18 cellular contexts compared by ENCODE assay signal in genomic region chr22:37226087-37226486, GRCh38. TPM values are rescaled to one million over a fixed set of nuclear protein-coding genes. Genes with fewer than 3 reads are reported as not detected.
A peak's percentile ranks its signal among the peaks of the same experiment; 100 is the strongest.
DNase-seq lines count a peak whose midpoint lies in the region; ATAC-seq, FAIRE-seq and TF ChIP-seq lines count a peak whose summit lies in the region.
"Had no signal": no experiment of that assay in that cellular context is flagged by ENCODE, and none has a peak within 500 bp of the region (broad histone marks: within the 10 kb centered on the region; RNA-seq: fewer than 3 reads in every experiment).

No MANE protein-coding gene starts in this region.

- CTCF ChIA-PET in activated CD8-positive, alpha-beta memory T cell treated with anti-CD3 and anti-CD28 coated beads, Interleukin-2, amount 10 ng/mL, durations not matched to agents 7 days and 5 days (lab: Charles Lee), result interaction anchor here (0.9 to 2.1 kb wide), 10 partner anchors 12 to 180 kb away, joined by 3 to 15 read pairs (median 4); partner anchors contain the start of gene RAC2

- 73 to 95% (median 90%) methylated on average over 3 to 4 of the region's 4 CpGs for WGBS in stomach, 5 donors

- peaks cover 0 to 27% (median 0%) of the 10 kb centered on the region in 3 donors for H3K27me3 ChIP-seq in stomach
- H3K27me3 ChIP-seq: neural progenitor cell, Peyer's patch had no signal

- TF ChIP-seq POLR2A in GM12891 (IDR thresholded peaks at IDR 0.05; ENCODE audit: low read depth, low read length) (no peak), GM18505 (IDR thresholded peaks at IDR 0.05; ENCODE audit: borderline replicate concordance, extremely low read depth, insufficient read depth, insufficient read length) (no peak), stomach (IDR thresholded peaks at IDR 0.05) (no peak)

- H3K9me3 ChIP-seq in stomach, result no peaks in the 10 kb centered on the region
- H3K9me3 ChIP-seq: gastroesophageal sphincter, Peyer's patch had no signal

- peaks cover 83% of the 10 kb centered on the region for H3K36me3 Mint-ChIP-seq in activated CD8-positive, alpha-beta memory T cell treated with anti-CD3 and anti-CD28 coated beads, Interleukin-2, amount 10 ng/mL, durations not matched to agents 7 days and 5 days
- peaks cover 79% of the 10 kb centered on the region for H3K36me3 Mint-ChIP-seq in activated T-helper 1 cell treated with anti-CD3 and anti-CD28 coated beads, Interleukin-12 subunit alpha, Interleukin-12 subunit beta, Interleukin-2, Interleukin-4 antibody, amounts not matched to agents 30 ng/mL and 10 ng/mL and 1 ng/mL, durations not matched to agents 14 hours and 24 hours and 36 hours (ENCODE audit: low read depth)
- H3K36me3 Mint-ChIP-seq in natural killer cell treated with Interleukin-12 subunit alpha and Interleukin-12 subunit beta and Interleukin-15 and Interleukin-18, amount 100 ng/mL, for 72 hours, result peaks cover 30% of the 10 kb centered on the region
- peaks cover 10% of the 10 kb centered on the region for H3K36me3 Mint-ChIP-seq in endothelial cell (ENCODE audit: low read depth, unreplicated experiment)
- H3K36me3 Mint-ChIP-seq: neural progenitor cell had no signal

- peaks cover 0 to 12% (median 2%) of the 10 kb centered on the region in 4 donors for H3K36me3 ChIP-seq in stomach
- H3K36me3 ChIP-seq: gastroesophageal sphincter, neural progenitor cell had no signal

- peak; percentile 72 for FAIRE-seq in GM12891 (lab: Jason Lieb, UNC)
- FAIRE-seq: small intestine had no signal

- peaks cover 90% of the 10 kb centered on the region for H3K4me1 Mint-ChIP-seq in activated CD8-positive, alpha-beta memory T cell treated with anti-CD3 and anti-CD28 coated beads, Interleukin-2, amount 10 ng/mL, durations not matched to agents 7 days and 5 days
- peaks cover 90% of the 10 kb centered on the region for H3K4me1 Mint-ChIP-seq in activated T-helper 1 cell treated with anti-CD3 and anti-CD28 coated beads, Interleukin-12 subunit alpha, Interleukin-12 subunit beta, Interleukin-2, Interleukin-4 antibody, amounts not matched to agents 30 ng/mL and 10 ng/mL and 1 ng/mL, durations not matched to agents 14 hours and 24 hours and 36 hours (ENCODE audit: low read depth)
- peaks cover 83 to 87% of the 10 kb centered on the region in 2 donors for H3K4me1 Mint-ChIP-seq in natural killer cell treated with Interleukin-12 subunit alpha and Interleukin-12 subunit beta and Interleukin-15 and Interleukin-18, amount 100 ng/mL, for 72 hours (ENCODE audit: low read depth in 2 of 2)
- H3K4me1 Mint-ChIP-seq in endothelial cell (ENCODE audit: unreplicated experiment), result no peaks in the 10 kb centered on the region
- H3K4me1 Mint-ChIP-seq: neural progenitor cell had no signal

- no peak for ATAC-seq in activated CD8-positive, alpha-beta memory T cell treated with anti-CD3 and anti-CD28 coated beads, Interleukin-2, amount 10 ng/mL, durations not matched to agents 7 days and 5 days
- no peak for ATAC-seq in natural killer cell treated with Interleukin-12 subunit alpha and Interleukin-12 subunit beta and Interleukin-15 and Interleukin-18, amount 100 ng/mL, for 72 hours
- ATAC-seq in GM18505 (IDR thresholded peaks at IDR 0.05; ENCODE audit: unreplicated experiment), result no peak
- ATAC-seq: esophagus mucosa, gastroesophageal sphincter had no signal

- no peak for TF ChIP-seq EP300 in stomach (IDR thresholded peaks at IDR 0.05)

- H3K27me3 Mint-ChIP-seq in activated CD8-positive, alpha-beta memory T cell treated with anti-CD3 and anti-CD28 coated beads, Interleukin-2, amount 10 ng/mL, durations not matched to agents 7 days and 5 days, result no peaks in the 10 kb centered on the region
- H3K27me3 Mint-ChIP-seq in activated T-helper 1 cell treated with anti-CD3 and anti-CD28 coated beads, Interleukin-12 subunit alpha, Interleukin-12 subunit beta, Interleukin-2, Interleukin-4 antibody, amounts not matched to agents 30 ng/mL and 10 ng/mL and 1 ng/mL, durations not matched to agents 14 hours and 24 hours and 36 hours (ENCODE audit: insufficient read depth), result no peaks in the 10 kb centered on the region
- H3K27me3 Mint-ChIP-seq in natural killer cell treated with Interleukin-12 subunit alpha and Interleukin-12 subunit beta and Interleukin-15 and Interleukin-18, amount 100 ng/mL, for 72 hours, result no peaks in the 10 kb centered on the region
- H3K27me3 Mint-ChIP-seq in endothelial cell (ENCODE audit: unreplicated experiment), result peaks cover 7% of the 10 kb centered on the region

- peaks cover 0 to 37% (median 12%) of the 10 kb centered on the region in 4 donors for H3K4me1 ChIP-seq in stomach
- H3K4me1 ChIP-seq: neural progenitor cell had no signal

- peak overlapping the region; percentile 96 for H3K27ac Mint-ChIP-seq in activated CD8-positive, alpha-beta memory T cell treated with anti-CD3 and anti-CD28 coated beads, Interleukin-2, amount 10 ng/mL, durations not matched to agents 7 days and 5 days
- H3K27ac Mint-ChIP-seq in activated T-helper 1 cell treated with anti-CD3 and anti-CD28 coated beads, Interleukin-12 subunit alpha, Interleukin-12 subunit beta, Interleukin-2, Interleukin-4 antibody, amounts not matched to agents 30 ng/mL and 10 ng/mL and 1 ng/mL, durations not matched to agents 14 hours and 24 hours and 36 hours, result peak overlapping the region; percentile 91
- H3K27ac Mint-ChIP-seq in natural killer cell treated with Interleukin-12 subunit alpha and Interleukin-12 subunit beta and Interleukin-15 and Interleukin-18, amount 100 ng/mL, for 72 hours, result peak overlapping the region; percentile 81 to 93
- no peak overlapping the region for H3K27ac Mint-ChIP-seq in endothelial cell (ENCODE audit: unreplicated experiment)
- H3K27ac Mint-ChIP-seq: neural progenitor cell had no signal

- no peak overlapping the region for H3K4me3 ChIP-seq in stomach
- H3K4me3 ChIP-seq: gastroesophageal sphincter, neural progenitor cell, Peyer's patch had no signal

- H3K9me3 Mint-ChIP-seq in activated CD8-positive, alpha-beta memory T cell treated with anti-CD3 and anti-CD28 coated beads, Interleukin-2, amount 10 ng/mL, durations not matched to agents 7 days and 5 days (ENCODE audit: low read depth), result peaks cover 2% of the 10 kb centered on the region
- peaks cover 8% of the 10 kb centered on the region for H3K9me3 Mint-ChIP-seq in activated T-helper 1 cell treated with anti-CD3 and anti-CD28 coated beads, Interleukin-12 subunit alpha, Interleukin-12 subunit beta, Interleukin-2, Interleukin-4 antibody, amounts not matched to agents 30 ng/mL and 10 ng/mL and 1 ng/mL, durations not matched to agents 14 hours and 24 hours and 36 hours
- peaks cover 4% of the 10 kb centered on the region for H3K9me3 Mint-ChIP-seq in natural killer cell treated with Interleukin-12 subunit alpha and Interleukin-12 subunit beta and Interleukin-15 and Interleukin-18, amount 100 ng/mL, for 72 hours
- peaks cover 4% of the 10 kb centered on the region for H3K9me3 Mint-ChIP-seq in endothelial cell (ENCODE audit: unreplicated experiment)
- H3K9me3 Mint-ChIP-seq: H9, neural progenitor cell had no signal

- H3K4me3 Mint-ChIP-seq in activated CD8-positive, alpha-beta memory T cell treated with anti-CD3 and anti-CD28 coated beads, Interleukin-2, amount 10 ng/mL, durations not matched to agents 7 days and 5 days, result no peak overlapping the region
- H3K4me3 Mint-ChIP-seq in activated T-helper 1 cell treated with anti-CD3 and anti-CD28 coated beads, Interleukin-12 subunit alpha, Interleukin-12 subunit beta, Interleukin-2, Interleukin-4 antibody, amounts not matched to agents 30 ng/mL and 10 ng/mL and 1 ng/mL, durations not matched to agents 14 hours and 24 hours and 36 hours, result no peak overlapping the region
- peak overlapping the region; percentile 49 for H3K4me3 Mint-ChIP-seq in natural killer cell treated with Interleukin-12 subunit alpha and Interleukin-12 subunit beta and Interleukin-15 and Interleukin-18, amount 100 ng/mL, for 72 hours
- no peak overlapping the region for H3K4me3 Mint-ChIP-seq in endothelial cell (ENCODE audit: unreplicated experiment)
- H3K4me3 Mint-ChIP-seq: H9, neural progenitor cell had no signal

- no peak overlapping the region for H3K27ac ChIP-seq in stomach
- H3K27ac ChIP-seq: gastroesophageal sphincter, neural progenitor cell had no signal

- TF ChIP-seq CTCF in stomach (IDR thresholded peaks at IDR 0.05) (no peak), endothelial cell (IDR thresholded peaks at IDR 0.05; ENCODE audit: unreplicated experiment) (no peak)

- no peak for DNase-seq in activated CD8-positive, alpha-beta memory T cell treated with anti-CD3 and anti-CD28 coated beads, Interleukin-2, amount 10 ng/mL, durations not matched to agents 7 days and 5 days
- DNase-seq in activated CD8-positive, alpha-beta memory T cell treated with anti-CD3 and anti-CD28 coated beads, Interleukin-2, amount 50 U/mL, for 48 hours, result no peak
- DNase-seq in GM12891 (ENCODE audit: insufficient read length, low spot score), result no peak
- DNase-seq in activated T-helper 1 cell treated with anti-CD3 and anti-CD28 coated beads, Interleukin-12 subunit alpha, Interleukin-12 subunit beta, Interleukin-2, Interleukin-4 antibody, amounts not matched to agents 30 ng/mL and 10 ng/mL and 1 ng/mL, durations not matched to agents 14 hours and 24 hours and 36 hours (ENCODE audit: low spot score), result no peak
- no peak for DNase-seq in natural killer cell treated with Interleukin-12 subunit alpha and Interleukin-12 subunit beta and Interleukin-15 and Interleukin-18, amount 100 ng/mL, for 72 hours (ENCODE audit: low spot score)
- no peak for DNase-seq in stomach
- no peak for DNase-seq in endothelial cell (ENCODE audit: low spot score)
- DNase-seq: H9; NCI-H2227 treated with DMSO at 0.1 percent for 48 hours; small intestine; stimulated activated CD4-positive, alpha-beta T cell treated with anti-CD3 and anti-CD28 coated beads, Interleukin-4, amount 100 ng/mL, for 1 hour had no signal

- intact Hi-C loops in activated T-helper 1 cell treated with anti-CD3 and anti-CD28 coated beads, Interleukin-12 subunit alpha, Interleukin-12 subunit beta, Interleukin-2, Interleukin-4 antibody, amounts not matched to agents 30 ng/mL and 10 ng/mL and 1 ng/mL, durations not matched to agents 14 hours and 24 hours and 36 hours (cut with micrococcal nuclease), result no loop called here
- intact Hi-C loops in stomach (cut with DNase I; ENCODE audit: low total_unique reads), result no loop called here

RNA-seq across cellular contexts. Expression of gene SSTR3, which starts 13.8 kb away (rescaled TPM):
- 1 to 10 TPM; 1.3 to 2.2 TPM for total RNA-seq in activated CD8-positive, alpha-beta memory T cell treated with anti-CD3 and anti-CD28 coated beads, Interleukin-2, amount 10 ng/mL, durations not matched to agents 7 days and 5 days
- polyA plus RNA-seq in GM12891 (2012; ENCODE audit: low read depth, missing spikeins), result 3.7 TPM
- 2.3 TPM in 2 replicates for total RNA-seq in activated T-helper 1 cell treated with anti-CD3 and anti-CD28 coated beads, Interleukin-12 subunit alpha, Interleukin-12 subunit beta, Interleukin-2, Interleukin-4 antibody, amounts not matched to agents 30 ng/mL and 10 ng/mL and 1 ng/mL, durations not matched to agents 14 hours and 24 hours and 36 hours
- total RNA-seq in natural killer cell treated with Interleukin-12 subunit alpha and Interleukin-12 subunit beta and Interleukin-15 and Interleukin-18, amount 100 ng/mL, for 72 hours, result under 1 TPM; 0.11 to 0.29 TPM
- total RNA-seq in stomach (under 1 TPM in 1 of 5 donors, not detected in 4; 0.37 TPM), endothelial cell (ENCODE audit: unreplicated experiment) (0.13 TPM)
- under 1 TPM in 2 of 3 donors, not detected in 1; 0.05 to 0.12 TPM for polyA plus RNA-seq in stomach
- total RNA-seq: A673, aorta, esophagus mucosa, gastroesophageal sphincter, Peyer's patch had no signal
- polyA plus RNA-seq: aorta had no signal

RNA-seq across cellular contexts. Expression of gene RAC2, which starts 18.0 kb away (rescaled TPM):
- 100 to 1,000 TPM; 834 to 907 TPM for total RNA-seq in activated CD8-positive, alpha-beta memory T cell treated with anti-CD3 and anti-CD28 coated beads, Interleukin-2, amount 10 ng/mL, durations not matched to agents 7 days and 5 days
- polyA plus RNA-seq in GM12891 (2012; ENCODE audit: low read depth, missing spikeins), result 448 TPM
- 592 and 614 TPM in 2 replicates for total RNA-seq in activated T-helper 1 cell treated with anti-CD3 and anti-CD28 coated beads, Interleukin-12 subunit alpha, Interleukin-12 subunit beta, Interleukin-2, Interleukin-4 antibody, amounts not matched to agents 30 ng/mL and 10 ng/mL and 1 ng/mL, durations not matched to agents 14 hours and 24 hours and 36 hours
- total RNA-seq in natural killer cell treated with Interleukin-12 subunit alpha and Interleukin-12 subunit beta and Interleukin-15 and Interleukin-18, amount 100 ng/mL, for 72 hours, result 1,000 to 10,000 TPM in 1 of 2 donors, 100 to 1,000 TPM in 1; 666 to 1,078 TPM
- total RNA-seq in stomach (10 to 100 TPM in 3 of 5 donors, 1 to 10 TPM in 2; 1.8 to 50.4 (median 14.2) TPM), endothelial cell (ENCODE audit: unreplicated experiment) (16.6 TPM)
- polyA plus RNA-seq in stomach, result 10 to 100 TPM; 17.6 to 23.8 (median 22.8) TPM

RNA-seq across cellular contexts. Expression of gene C1QTNF6, which starts 38.0 kb away (rescaled TPM):
- 1 to 10 TPM; 6.7 to 7.4 TPM for total RNA-seq in activated CD8-positive, alpha-beta memory T cell treated with anti-CD3 and anti-CD28 coated beads, Interleukin-2, amount 10 ng/mL, durations not matched to agents 7 days and 5 days
- polyA plus RNA-seq in GM12891 (2012; ENCODE audit: low read depth, missing spikeins), result 2.6 TPM
- 4.8 and 4.9 TPM in 2 replicates for total RNA-seq in activated T-helper 1 cell treated with anti-CD3 and anti-CD28 coated beads, Interleukin-12 subunit alpha, Interleukin-12 subunit beta, Interleukin-2, Interleukin-4 antibody, amounts not matched to agents 30 ng/mL and 10 ng/mL and 1 ng/mL, durations not matched to agents 14 hours and 24 hours and 36 hours
- total RNA-seq in natural killer cell treated with Interleukin-12 subunit alpha and Interleukin-12 subunit beta and Interleukin-15 and Interleukin-18, amount 100 ng/mL, for 72 hours, result 1 to 10 TPM; 1.3 to 3.9 TPM
- total RNA-seq in stomach, result 10 to 100 TPM in 1 of 5 donors, 1 to 10 TPM in 2, under 1 TPM in 1, not detected in 1; 0.45 to 10.4 (median 3.0) TPM
- 1 to 10 TPM; 2.3 to 4.5 (median 4.1) TPM for polyA plus RNA-seq in stomach
- 32.7 TPM for total RNA-seq in endothelial cell (ENCODE audit: unreplicated experiment)

RNA-seq across cellular contexts. Expression of gene CYTH4, which starts 56.2 kb away (rescaled TPM):
- total RNA-seq in activated CD8-positive, alpha-beta memory T cell treated with anti-CD3 and anti-CD28 coated beads, Interleukin-2, amount 10 ng/mL, durations not matched to agents 7 days and 5 days, result 100 to 1,000 TPM in 1 of 2 experiments, 10 to 100 TPM in 1; 97.8 to 123 TPM
- 12.4 TPM for polyA plus RNA-seq in GM12891 (2012; ENCODE audit: low read depth, missing spikeins)
- 49.5 and 57.1 TPM in 2 replicates for total RNA-seq in activated T-helper 1 cell treated with anti-CD3 and anti-CD28 coated beads, Interleukin-12 subunit alpha, Interleukin-12 subunit beta, Interleukin-2, Interleukin-4 antibody, amounts not matched to agents 30 ng/mL and 10 ng/mL and 1 ng/mL, durations not matched to agents 14 hours and 24 hours and 36 hours
- 10 to 100 TPM; 36.0 to 41.1 TPM for total RNA-seq in natural killer cell treated with Interleukin-12 subunit alpha and Interleukin-12 subunit beta and Interleukin-15 and Interleukin-18, amount 100 ng/mL, for 72 hours
- total RNA-seq in stomach (10 to 100 TPM in 2 of 5 donors, 1 to 10 TPM in 2, not detected in 1; 4.2 to 77.0 (median 12.5) TPM), endothelial cell (ENCODE audit: unreplicated experiment) (0.33 TPM)
- 1 to 10 TPM; 1.9 to 6.0 (median 5.0) TPM for polyA plus RNA-seq in stomach
- total RNA-seq: A673, H9 had no signal

Comparison
In these comparisons a context has a peak if more than half of its experiments do, and no peak if none do; other contexts are left out.
1. RNA of gene RAC2, which starts 18.0 kb away (total RNA-seq): 666 to 1,078 TPM in natural killer cell treated with Interleukin-12 subunit alpha and Interleukin-12 subunit beta and Interleukin-15 and Interleukin-18, amount 100 ng/mL, for 72 hours, 834 to 907 TPM in activated CD8-positive, alpha-beta memory T cell treated with anti-CD3 and anti-CD28 coated beads, Interleukin-2, amount 10 ng/mL, durations not matched to agents 7 days and 5 days and 592 to 614 TPM in activated T-helper 1 cell treated with anti-CD3 and anti-CD28 coated beads, Interleukin-12 subunit alpha, Interleukin-12 subunit beta, Interleukin-2, Interleukin-4 antibody, amounts not matched to agents 30 ng/mL and 10 ng/mL and 1 ng/mL, durations not matched to agents 14 hours and 24 hours and 36 hours; 16.6 TPM in endothelial cell (single experiment) and 1.8 to 50.4 TPM in stomach; every median in the first group is over 10 times any median in the second.